In the genomic region with DNA sequence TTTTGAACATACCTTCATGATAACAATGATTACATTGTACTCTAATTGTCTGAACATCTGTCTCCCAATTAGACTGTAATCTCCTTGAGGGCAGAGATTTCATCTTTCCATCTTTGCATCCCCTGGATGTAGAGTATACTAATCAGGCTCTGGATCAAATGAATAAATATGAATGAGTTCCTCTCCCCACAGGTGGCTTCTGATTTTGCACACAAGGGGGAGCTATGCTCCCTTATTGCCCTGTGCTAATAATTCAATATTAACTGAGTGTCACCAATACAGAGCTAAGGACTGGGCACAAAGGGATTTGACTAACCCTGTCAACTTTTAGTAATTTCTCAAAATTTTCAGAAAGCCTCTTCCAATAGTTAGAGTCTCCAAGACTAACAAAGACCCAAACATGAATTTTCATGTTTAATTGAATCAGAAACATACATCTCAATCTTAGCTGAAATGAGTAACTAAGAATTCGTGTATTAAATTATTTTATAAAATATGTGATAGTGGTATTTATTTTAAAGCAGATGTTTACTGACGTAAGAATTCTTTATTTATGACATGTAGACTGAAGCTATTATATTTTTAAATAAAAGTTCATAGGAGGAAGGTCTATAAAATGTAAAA, we compare ENCODE assay signal across 1 cellular context.
TF ChIP-seq lines count a peak whose summit lies in the region.

No MANE protein-coding gene starts in this region.

TF ChIP-seq in K562, 482 proteins besides CTCF, POLR2A, EP300 and RAD21:
- no peak for TF ChIP-seq CEBPG (CRISPR knock-in tag; IDR thresholded peaks at IDR 0.05)
- no peak for TF ChIP-seq CEBPG (tag; conservative IDR thresholded peaks at IDR 0.05 in 1 of 2, IDR thresholded peaks at IDR 0.05 in 1 of 2)
- no peak for TF ChIP-seq ATF1 (CRISPR knock-in tag; IDR thresholded peaks at IDR 0.05)
- no peak for TF ChIP-seq ATF1 (tag; IDR thresholded peaks at IDR 0.05)
- TF ChIP-seq, protein P1, sequence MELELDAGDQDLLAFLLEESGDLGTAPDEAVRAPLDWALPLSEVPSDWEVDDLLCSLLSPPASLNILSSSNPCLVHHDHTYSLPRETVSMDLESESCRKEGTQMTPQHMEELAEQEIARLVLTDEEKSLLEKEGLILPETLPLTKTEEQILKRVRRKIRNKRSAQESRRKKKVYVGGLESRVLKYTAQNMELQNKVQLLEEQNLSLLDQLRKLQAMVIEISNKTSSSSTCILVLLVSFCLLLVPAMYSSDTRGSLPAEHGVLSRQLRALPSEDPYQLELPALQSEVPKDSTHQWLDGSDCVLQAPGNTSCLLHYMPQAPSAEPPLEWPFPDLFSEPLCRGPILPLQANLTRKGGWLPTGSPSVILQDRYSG (tag; conservative IDR thresholded peaks at IDR 0.05; ENCODE audit: low read depth): no peak
- no peak for TF ChIP-seq KDM4B (IDR thresholded peaks at IDR 0.05; ENCODE audit: borderline replicate concordance in 2 of 2, low read depth in 1 of 2)
- TF ChIP-seq SPI1 (IDR thresholded peaks at IDR 0.05; ENCODE audit: borderline replicate concordance, low read depth, low read length): 0 out of 2 replicates have a peak, but pooled peaks have one; percentile 3
- TF ChIP-seq, protein P2, sequence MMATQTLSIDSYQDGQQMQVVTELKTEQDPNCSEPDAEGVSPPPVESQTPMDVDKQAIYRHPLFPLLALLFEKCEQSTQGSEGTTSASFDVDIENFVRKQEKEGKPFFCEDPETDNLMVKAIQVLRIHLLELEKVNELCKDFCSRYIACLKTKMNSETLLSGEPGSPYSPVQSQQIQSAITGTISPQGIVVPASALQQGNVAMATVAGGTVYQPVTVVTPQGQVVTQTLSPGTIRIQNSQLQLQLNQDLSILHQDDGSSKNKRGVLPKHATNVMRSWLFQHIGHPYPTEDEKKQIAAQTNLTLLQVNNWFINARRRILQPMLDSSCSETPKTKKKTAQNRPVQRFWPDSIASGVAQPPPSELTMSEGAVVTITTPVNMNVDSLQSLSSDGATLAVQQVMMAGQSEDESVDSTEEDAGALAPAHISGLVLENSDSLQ (IDR thresholded peaks at IDR 0.05): no peak
- TF ChIP-seq ZNF561 (CRISPR knock-in tag; conservative IDR thresholded peaks at IDR 0.05): no peak
- no peak for TF ChIP-seq ZBTB1 (CRISPR knock-in tag; IDR thresholded peaks at IDR 0.05; ENCODE audit: borderline replicate concordance, low read depth)
- TF ChIP-seq, protein P3, sequence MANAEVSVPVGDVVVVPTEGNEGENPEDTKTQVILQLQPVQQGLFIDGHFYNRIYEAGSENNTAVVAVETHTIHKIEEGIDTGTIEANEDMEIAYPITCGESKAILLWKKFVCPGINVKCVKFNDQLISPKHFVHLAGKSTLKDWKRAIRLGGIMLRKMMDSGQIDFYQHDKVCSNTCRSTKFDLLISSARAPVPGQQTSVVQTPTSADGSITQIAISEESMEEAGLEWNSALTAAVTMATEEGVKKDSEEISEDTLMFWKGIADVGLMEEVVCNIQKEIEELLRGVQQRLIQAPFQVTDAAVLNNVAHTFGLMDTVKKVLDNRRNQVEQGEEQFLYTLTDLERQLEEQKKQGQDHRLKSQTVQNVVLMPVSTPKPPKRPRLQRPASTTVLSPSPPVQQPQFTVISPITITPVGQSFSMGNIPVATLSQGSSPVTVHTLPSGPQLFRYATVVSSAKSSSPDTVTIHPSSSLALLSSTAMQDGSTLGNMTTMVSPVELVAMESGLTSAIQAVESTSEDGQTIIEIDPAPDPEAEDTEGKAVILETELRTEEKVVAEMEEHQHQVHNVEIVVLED (CRISPR knock-in tag; IDR thresholded peaks at IDR 0.05): no peak
- TF ChIP-seq C11orf30 (IDR thresholded peaks at IDR 0.05; ENCODE audit: low read depth): no peak
- TF ChIP-seq, protein P4, sequence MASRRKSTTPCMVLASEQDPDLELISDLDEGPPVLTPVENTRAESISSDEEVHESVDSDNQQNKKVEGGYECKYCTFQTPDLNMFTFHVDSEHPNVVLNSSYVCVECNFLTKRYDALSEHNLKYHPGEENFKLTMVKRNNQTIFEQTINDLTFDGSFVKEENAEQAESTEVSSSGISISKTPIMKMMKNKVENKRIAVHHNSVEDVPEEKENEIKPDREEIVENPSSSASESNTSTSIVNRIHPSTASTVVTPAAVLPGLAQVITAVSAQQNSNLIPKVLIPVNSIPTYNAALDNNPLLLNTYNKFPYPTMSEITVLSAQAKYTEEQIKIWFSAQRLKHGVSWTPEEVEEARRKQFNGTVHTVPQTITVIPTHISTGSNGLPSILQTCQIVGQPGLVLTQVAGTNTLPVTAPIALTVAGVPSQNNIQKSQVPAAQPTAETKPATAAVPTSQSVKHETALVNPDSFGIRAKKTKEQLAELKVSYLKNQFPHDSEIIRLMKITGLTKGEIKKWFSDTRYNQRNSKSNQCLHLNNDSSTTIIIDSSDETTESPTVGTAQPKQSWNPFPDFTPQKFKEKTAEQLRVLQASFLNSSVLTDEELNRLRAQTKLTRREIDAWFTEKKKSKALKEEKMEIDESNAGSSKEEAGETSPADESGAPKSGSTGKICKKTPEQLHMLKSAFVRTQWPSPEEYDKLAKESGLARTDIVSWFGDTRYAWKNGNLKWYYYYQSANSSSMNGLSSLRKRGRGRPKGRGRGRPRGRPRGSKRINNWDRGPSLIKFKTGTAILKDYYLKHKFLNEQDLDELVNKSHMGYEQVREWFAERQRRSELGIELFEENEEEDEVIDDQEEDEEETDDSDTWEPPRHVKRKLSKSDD (conservative IDR thresholded peaks at IDR 0.05; ENCODE audit: low read length): no peak
- TF ChIP-seq STAG1 (CRISPR knock-in tag; IDR thresholded peaks at IDR 0.05; ENCODE audit: borderline replicate concordance): no peak
- TF ChIP-seq HSF4 (CRISPR knock-in tag; IDR thresholded peaks at IDR 0.05; ENCODE audit: borderline replicate concordance): no peak
- TF ChIP-seq OTX1 (CRISPR knock-in tag; IDR thresholded peaks at IDR 0.05): no peak
- TF ChIP-seq, protein P5, sequence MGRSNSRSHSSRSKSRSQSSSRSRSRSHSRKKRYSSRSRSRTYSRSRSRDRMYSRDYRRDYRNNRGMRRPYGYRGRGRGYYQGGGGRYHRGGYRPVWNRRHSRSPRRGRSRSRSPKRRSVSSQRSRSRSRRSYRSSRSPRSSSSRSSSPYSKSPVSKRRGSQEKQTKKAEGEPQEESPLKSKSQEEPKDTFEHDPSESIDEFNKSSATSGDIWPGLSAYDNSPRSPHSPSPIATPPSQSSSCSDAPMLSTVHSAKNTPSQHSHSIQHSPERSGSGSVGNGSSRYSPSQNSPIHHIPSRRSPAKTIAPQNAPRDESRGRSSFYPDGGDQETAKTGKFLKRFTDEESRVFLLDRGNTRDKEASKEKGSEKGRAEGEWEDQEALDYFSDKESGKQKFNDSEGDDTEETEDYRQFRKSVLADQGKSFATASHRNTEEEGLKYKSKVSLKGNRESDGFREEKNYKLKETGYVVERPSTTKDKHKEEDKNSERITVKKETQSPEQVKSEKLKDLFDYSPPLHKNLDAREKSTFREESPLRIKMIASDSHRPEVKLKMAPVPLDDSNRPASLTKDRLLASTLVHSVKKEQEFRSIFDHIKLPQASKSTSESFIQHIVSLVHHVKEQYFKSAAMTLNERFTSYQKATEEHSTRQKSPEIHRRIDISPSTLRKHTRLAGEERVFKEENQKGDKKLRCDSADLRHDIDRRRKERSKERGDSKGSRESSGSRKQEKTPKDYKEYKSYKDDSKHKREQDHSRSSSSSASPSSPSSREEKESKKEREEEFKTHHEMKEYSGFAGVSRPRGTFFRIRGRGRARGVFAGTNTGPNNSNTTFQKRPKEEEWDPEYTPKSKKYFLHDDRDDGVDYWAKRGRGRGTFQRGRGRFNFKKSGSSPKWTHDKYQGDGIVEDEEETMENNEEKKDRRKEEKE (IDR thresholded peaks at IDR 0.05; ENCODE audit: borderline replicate concordance in 1 of 2, control insufficient read depth in 1 of 2, low read depth in 2 of 2, low read length in 1 of 2): no peak
- no peak for TF ChIP-seq FOXA3 (CRISPR knock-in tag; conservative IDR thresholded peaks at IDR 0.05 in 1 of 2, IDR thresholded peaks at IDR 0.05 in 1 of 2)
- no peak for TF ChIP-seq SRSF1 (IDR thresholded peaks at IDR 0.05; ENCODE audit: low read depth, low read length)
- no peak for TF ChIP-seq IFI16 (CRISPR knock-in tag; IDR thresholded peaks at IDR 0.05)
- 0 out of 2 replicates have a peak, but pooled peaks have one; percentile 36 for TF ChIP-seq SMC3 (conservative IDR thresholded peaks at IDR 0.05; ENCODE audit: insufficient read depth, low read depth, low read length)
- TF ChIP-seq, protein P6, sequence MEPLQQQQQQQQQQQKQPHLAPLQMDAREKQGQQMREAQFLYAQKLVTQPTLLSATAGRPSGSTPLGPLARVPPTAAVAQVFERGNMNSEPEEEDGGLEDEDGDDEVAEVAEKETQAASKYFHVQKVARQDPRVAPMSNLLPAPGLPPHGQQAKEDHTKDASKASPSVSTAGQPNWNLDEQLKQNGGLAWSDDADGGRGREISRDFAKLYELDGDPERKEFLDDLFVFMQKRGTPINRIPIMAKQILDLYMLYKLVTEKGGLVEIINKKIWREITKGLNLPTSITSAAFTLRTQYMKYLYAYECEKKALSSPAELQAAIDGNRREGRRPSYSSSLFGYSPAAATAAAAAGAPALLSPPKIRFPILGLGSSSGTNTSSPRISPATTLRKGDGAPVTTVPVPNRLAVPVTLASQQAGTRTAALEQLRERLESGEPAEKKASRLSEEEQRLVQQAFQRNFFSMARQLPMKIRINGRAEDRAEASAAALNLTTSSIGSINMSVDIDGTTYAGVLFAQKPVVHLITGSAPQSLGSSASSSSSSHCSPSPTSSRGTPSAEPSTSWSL (CRISPR knock-in tag; IDR thresholded peaks at IDR 0.05; ENCODE audit: borderline replicate concordance): no peak
- TF ChIP-seq POLR3A (IDR thresholded peaks at IDR 0.05; ENCODE audit: borderline replicate concordance, extremely low read depth, insufficient read depth, insufficient read length): no peak
- no peak for TF ChIP-seq SLC30A9 (CRISPR knock-in tag; IDR thresholded peaks at IDR 0.05)
- TF ChIP-seq, protein P7, sequence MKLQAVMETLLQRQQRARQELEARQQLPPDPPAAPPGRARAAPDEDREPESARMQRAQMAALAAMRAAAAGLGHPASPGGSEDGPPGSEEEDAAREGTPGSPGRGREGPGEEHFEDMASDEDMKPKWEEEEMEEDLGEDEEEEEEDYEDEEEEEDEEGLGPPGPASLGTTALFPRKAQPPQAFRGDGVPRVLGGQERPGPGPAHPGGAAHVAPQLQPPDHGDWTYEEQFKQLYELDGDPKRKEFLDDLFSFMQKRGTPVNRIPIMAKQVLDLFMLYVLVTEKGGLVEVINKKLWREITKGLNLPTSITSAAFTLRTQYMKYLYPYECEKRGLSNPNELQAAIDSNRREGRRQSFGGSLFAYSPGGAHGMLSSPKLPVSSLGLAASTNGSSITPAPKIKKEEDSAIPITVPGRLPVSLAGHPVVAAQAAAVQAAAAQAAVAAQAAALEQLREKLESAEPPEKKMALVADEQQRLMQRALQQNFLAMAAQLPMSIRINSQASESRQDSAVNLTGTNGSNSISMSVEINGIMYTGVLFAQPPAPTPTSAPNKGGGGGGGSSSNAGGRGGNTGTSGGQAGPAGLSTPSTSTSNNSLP (IDR thresholded peaks at IDR 0.05; ENCODE audit: borderline replicate concordance, low read depth, low read length): peak; percentile 87; the same call in 1 of the 2 replicates
